ENCODE assay signal across 9 cellular contexts in the genomic region with DNA sequence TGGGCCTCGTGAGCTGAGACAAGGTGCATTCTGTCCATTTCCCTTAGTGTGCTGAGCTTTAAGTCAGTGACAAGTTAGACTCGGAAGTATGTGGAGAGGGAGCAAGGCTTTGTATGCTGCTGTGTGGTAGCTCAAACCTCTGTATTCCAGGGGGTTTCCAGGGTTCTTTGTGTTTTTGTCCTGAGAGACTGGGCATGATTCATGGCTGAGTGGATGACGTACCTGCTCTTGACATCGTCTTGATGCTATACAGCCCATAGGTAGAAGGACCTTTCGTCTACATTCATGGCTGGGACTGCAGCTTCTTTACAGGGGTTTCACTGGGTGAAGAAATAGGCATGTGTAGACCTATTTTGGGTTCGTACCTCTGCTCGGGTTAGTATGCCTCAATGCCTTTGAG.
"Had no signal": no experiment of that assay in that cellular context is flagged by ENCODE, and none has a peak within 500 bp of the region (broad histone marks: within the 10 kb centered on the region; RNA-seq: fewer than 3 reads in every experiment).

No MANE protein-coding gene starts in this region.

- ATAC-seq: HCT116, HepG2 had no signal

- FAIRE-seq: HepG2 had no signal

- H3K4me3 ChIP-seq: GM23248, HAP-1 had no signal

- H2AFZ ChIP-seq: GM23248 had no signal

- DNase-seq: GM23248, GOT3, H7, HFFc6, KG1 had no signal

- H3K4me1 ChIP-seq: HAP-1 had no signal

- H3K27ac ChIP-seq: GM23248, HL-60 had no signal

- H3K9me3 ChIP-seq: HAP-1 had no signal

- H3K9ac ChIP-seq: GM23248 had no signal

- H3K36me3 ChIP-seq: HAP-1 had no signal
